In the genomic region with DNA sequence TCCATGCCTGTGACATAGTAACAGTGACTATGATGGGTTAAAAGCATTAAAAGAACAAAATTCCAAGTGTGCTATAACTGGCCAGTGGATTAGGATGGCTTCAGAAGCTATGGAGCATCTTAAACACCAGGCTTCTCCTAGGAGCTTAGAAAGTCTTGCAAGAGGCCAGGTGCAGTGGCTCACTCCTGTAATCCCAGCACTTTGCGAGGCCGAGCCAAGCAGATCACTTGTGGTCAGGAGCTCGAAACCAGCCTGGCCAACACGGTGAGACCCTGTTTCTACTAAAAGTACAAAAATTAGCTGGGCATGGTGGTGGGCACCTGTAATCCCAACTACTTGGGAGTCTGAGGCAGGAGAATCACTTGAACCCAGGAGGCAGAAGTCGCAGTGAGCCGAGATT, we compare ENCODE assay signal across 15 cellular contexts. TPM values are rescaled to one million over a fixed set of nuclear protein-coding genes. Genes with fewer than 3 reads are reported as not detected.
"Had no signal": no experiment of that assay in that cellular context is flagged by ENCODE, and none has a peak within 500 bp of the region (broad histone marks: within the 10 kb centered on the region; RNA-seq: fewer than 3 reads in every experiment).

No MANE protein-coding gene starts in this region.

RNA-seq across cellular contexts. Expression of gene SYT2, which starts 12.8 kb away (rescaled TPM):
- total RNA-seq: activated CD4-positive, alpha-beta memory T cell treated with anti-CD3 and anti-CD28 coated beads, Interleukin-2, amount 10 ng/mL, durations not matched to agents 7 days and 5 days; activated CD4-positive, alpha-beta T cell treated with anti-CD3 and anti-CD28 coated beads for 36 hours; activated CD4-positive, alpha-beta T cell treated with anti-CD3 and anti-CD28 coated beads, Interleukin-2, amount 10 ng/mL, durations not matched to agents 7 days and 5 days; activated CD8-positive, alpha-beta memory T cell treated with anti-CD3 and anti-CD28 coated beads, Interleukin-2, amount 10 ng/mL, durations not matched to agents 7 days and 5 days; activated CD8-positive, alpha-beta T cell treated with anti-CD3 and anti-CD28 coated beads, Interleukin-2, amount 10 ng/mL, durations not matched to agents 7 days and 5 days; activated naive CD4-positive, alpha-beta T cell treated with anti-CD3 and anti-CD28 coated beads for 36 hours; activated naive CD4-positive, alpha-beta T cell treated with anti-CD3 and anti-CD28 coated beads, Interleukin-2, amount 50 U/mL, for 72 hours; activated naive CD8-positive, alpha-beta T cell treated with anti-CD3 and anti-CD28 coated beads for 36 hours; activated T-cell treated with anti-CD3 and anti-CD28 coated beads, Interleukin-2, amount 50 U/mL, for 4 hours; activated T-helper 1 cell treated with anti-CD3 and anti-CD28 coated beads, Interleukin-12 subunit alpha, Interleukin-12 subunit beta, Interleukin-2, Interleukin-4 antibody, amounts not matched to agents 30 ng/mL and 10 ng/mL and 1 ng/mL, durations not matched to agents 14 hours and 24 hours and 36 hours; ascending aorta; cardiac septum; T-helper 1 cell treated with Interleukin-12 subunit alpha and Interleukin-12 subunit beta and Interleukin-4 antibody, amounts not matched to agents 30 ng/mL and 1 ng/mL, for 36 hours; T-helper 17 cell; T-helper 2 cell treated with Interferon-gamma antibody and Interleukin-4, amounts not matched to agents 100 ng/mL and 5 ng/mL, for 36 hours had no signal
